1 cellular context compared by ENCODE assay signal in genomic region chr14:22829661-22830328, GRCh38.
TF ChIP-seq lines count a peak whose summit lies in the region.

TSS of gene MRPL52 (plus strand) at chr14:22829887. CDS start at chr14:22829913, 26 bp downstream.

TF ChIP-seq in HEK293, 187 proteins besides CTCF, POLR2A, EP300 and RAD21 (continued from another document):
- TF ChIP-seq, protein P1, sequence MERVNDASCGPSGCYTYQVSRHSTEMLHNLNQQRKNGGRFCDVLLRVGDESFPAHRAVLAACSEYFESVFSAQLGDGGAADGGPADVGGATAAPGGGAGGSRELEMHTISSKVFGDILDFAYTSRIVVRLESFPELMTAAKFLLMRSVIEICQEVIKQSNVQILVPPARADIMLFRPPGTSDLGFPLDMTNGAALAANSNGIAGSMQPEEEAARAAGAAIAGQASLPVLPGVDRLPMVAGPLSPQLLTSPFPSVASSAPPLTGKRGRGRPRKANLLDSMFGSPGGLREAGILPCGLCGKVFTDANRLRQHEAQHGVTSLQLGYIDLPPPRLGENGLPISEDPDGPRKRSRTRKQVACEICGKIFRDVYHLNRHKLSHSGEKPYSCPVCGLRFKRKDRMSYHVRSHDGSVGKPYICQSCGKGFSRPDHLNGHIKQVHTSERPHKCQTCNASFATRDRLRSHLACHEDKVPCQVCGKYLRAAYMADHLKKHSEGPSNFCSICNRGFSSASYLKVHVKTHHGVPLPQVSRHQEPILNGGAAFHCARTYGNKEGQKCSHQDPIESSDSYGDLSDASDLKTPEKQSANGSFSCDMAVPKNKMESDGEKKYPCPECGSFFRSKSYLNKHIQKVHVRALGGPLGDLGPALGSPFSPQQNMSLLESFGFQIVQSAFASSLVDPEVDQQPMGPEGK (tag by site-specific recombination; IDR thresholded peaks at IDR 0.05), result peak; percentile 31; the same call in 1 of the 2 replicates
- TF ChIP-seq ZNF701 (tag by site-specific recombination; IDR thresholded peaks at IDR 0.05) (no peak), ZBTB48 (tag by site-specific recombination; IDR thresholded peaks at IDR 0.05) (peak; percentile 99)
- TF ChIP-seq, protein P2, sequence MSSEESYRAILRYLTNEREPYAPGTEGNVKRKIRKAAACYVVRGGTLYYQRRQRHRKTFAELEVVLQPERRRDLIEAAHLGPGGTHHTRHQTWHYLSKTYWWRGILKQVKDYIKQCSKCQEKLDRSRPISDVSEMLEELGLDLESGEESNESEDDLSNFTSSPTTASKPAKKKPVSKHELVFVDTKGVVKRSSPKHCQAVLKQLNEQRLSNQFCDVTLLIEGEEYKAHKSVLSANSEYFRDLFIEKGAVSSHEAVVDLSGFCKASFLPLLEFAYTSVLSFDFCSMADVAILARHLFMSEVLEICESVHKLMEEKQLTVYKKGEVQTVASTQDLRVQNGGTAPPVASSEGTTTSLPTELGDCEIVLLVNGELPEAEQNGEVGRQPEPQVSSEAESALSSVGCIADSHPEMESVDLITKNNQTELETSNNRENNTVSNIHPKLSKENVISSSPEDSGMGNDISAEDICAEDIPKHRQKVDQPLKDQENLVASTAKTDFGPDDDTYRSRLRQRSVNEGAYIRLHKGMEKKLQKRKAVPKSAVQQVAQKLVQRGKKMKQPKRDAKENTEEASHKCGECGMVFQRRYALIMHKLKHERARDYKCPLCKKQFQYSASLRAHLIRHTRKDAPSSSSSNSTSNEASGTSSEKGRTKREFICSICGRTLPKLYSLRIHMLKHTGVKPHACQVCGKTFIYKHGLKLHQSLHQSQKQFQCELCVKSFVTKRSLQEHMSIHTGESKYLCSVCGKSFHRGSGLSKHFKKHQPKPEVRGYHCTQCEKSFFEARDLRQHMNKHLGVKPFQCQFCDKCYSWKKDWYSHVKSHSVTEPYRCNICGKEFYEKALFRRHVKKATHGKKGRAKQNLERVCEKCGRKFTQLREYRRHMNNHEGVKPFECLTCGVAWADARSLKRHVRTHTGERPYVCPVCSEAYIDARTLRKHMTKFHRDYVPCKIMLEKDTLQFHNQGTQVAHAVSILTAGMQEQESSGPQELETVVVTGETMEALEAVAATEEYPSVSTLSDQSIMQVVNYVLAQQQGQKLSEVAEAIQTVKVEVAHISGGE (tag by site-specific recombination; conservative IDR thresholded peaks at IDR 0.05; ENCODE audit: low read depth), result peak; percentile 35; the same call in 1 of the 2 replicates
